ENCODE assay signal across 29 cellular contexts in genomic region chrX:943035-943434, GRCh38.
"Had no signal": no experiment of that assay in that cellular context is flagged by ENCODE, and none has a peak within 500 bp of the region (broad histone marks: within the 10 kb centered on the region; RNA-seq: fewer than 3 reads in every experiment).

No MANE protein-coding gene starts in this region.

- H3K4me3 ChIP-seq: adrenal gland, ascending aorta, body of pancreas, breast epithelium, cardiac muscle cell had no signal

- H3K9me3 ChIP-seq: adrenal gland, ascending aorta had no signal

- DNase-seq: activated effector memory CD4-positive, alpha-beta T cell treated with anti-CD3 and anti-CD28 coated beads, Interleukin-2, amount 50 U/mL, for 16 hours; activated effector memory CD4-positive, alpha-beta T cell treated with Interleukin-2 at 50 U/mL for 16 hours; activated gamma-delta T cell; activated gamma-delta T cell treated with Interleukin-2 at 50 U/mL for 16 hours; activated naive CD4-positive, alpha-beta T cell; activated naive CD4-positive, alpha-beta T cell treated with anti-CD3 and anti-CD28 coated beads for 36 hours; activated naive CD4-positive, alpha-beta T cell treated with anti-CD3 and anti-CD28 coated beads, Interleukin-2, amount 10 ng/mL, durations not matched to agents 7 days and 5 days; activated naive CD4-positive, alpha-beta T cell treated with anti-CD3 and anti-CD28 coated beads, Interleukin-2, amount 50 U/mL, for 16 hours; activated naive CD4-positive, alpha-beta T cell treated with Interleukin-2 at 50 U/mL for 16 hours; activated naive CD8-positive, alpha-beta T cell treated with anti-CD3 and anti-CD28 coated beads for 36 hours; activated naive CD8-positive, alpha-beta T cell treated with anti-CD3 and anti-CD28 coated beads, Interleukin-2, amount 10 ng/mL, durations not matched to agents 7 days and 5 days; activated naive CD8-positive, alpha-beta T cell treated with anti-CD3 and anti-CD28 coated beads, Interleukin-2, amount 50 U/mL, for 24 hours; activated T-cell treated with anti-CD3 and anti-CD28 coated beads, Interleukin-2, amount 50 U/mL, for 24 hours; activated T-cell treated with anti-CD3 and anti-CD28 coated beads, Interleukin-2, amount 50 U/mL, for 4 hours; activated T-cell treated with anti-CD3 and anti-CD28 coated beads, Interleukin-2, amount 50 U/mL, for 48 hours; activated T-cell treated with anti-CD3 and anti-CD28 coated beads, Interleukin-2, amount 50 U/mL, for 72 hours; adrenal gland; amniotic stem cell; amygdala; anterior cingulate cortex; aorta; body of pancreas; brain microvascular endothelial cell; caudate nucleus; central memory CD4-positive, alpha-beta T cell; cerebellar nuclear complex had no signal

- H3K36me3 ChIP-seq: adrenal gland, ascending aorta, brain microvascular endothelial cell, breast epithelium, cardiac muscle cell had no signal

- H3K4me1 ChIP-seq: adrenal gland, ascending aorta, body of pancreas, breast epithelium had no signal

- H3K27ac ChIP-seq: adrenal gland, ascending aorta, body of pancreas, brain microvascular endothelial cell, breast epithelium, cardiac muscle cell had no signal
